In the genomic region with DNA sequence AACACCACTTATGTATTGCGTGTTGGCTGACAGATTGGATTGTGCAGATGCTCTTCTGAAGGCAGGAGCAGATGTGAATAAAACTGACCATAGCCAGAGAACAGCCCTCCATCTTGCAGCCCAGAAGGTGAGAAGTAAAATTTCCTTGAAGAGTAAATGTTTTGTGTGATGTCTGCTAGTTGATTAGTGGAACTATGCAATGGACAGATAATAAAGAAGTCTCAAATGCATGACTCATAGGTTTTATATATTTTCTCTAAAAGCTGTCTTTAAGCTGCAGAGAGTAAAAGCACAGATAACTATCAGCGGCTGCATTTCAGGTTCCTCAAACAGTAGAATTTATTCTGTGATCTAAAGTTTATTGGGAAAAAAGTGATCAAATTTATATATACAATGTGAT, we compare ENCODE assay signal across 34 cellular contexts.
"Had no signal": no experiment of that assay in that cellular context is flagged by ENCODE, and none has a peak within 500 bp of the region (broad histone marks: within the 10 kb centered on the region; RNA-seq: fewer than 3 reads in every experiment).

No MANE protein-coding gene starts in this region.

- FAIRE-seq: bronchial epithelial cell had no signal

- H3K27ac ChIP-seq: KMS-11, VCaP had no signal

- H3K27me3 Mint-ChIP-seq: activated B cell treated with CpG ODN at 0.5 μM for 24 hours; activated CD4-positive, alpha-beta memory T cell treated with anti-CD3 and anti-CD28 coated beads for 36 hours; activated naive CD4-positive, alpha-beta T cell treated with anti-CD3 and anti-CD28 coated beads, Interleukin-2, amount 10 ng/mL, durations not matched to agents 7 days and 5 days; activated naive CD8-positive, alpha-beta T cell; activated naive CD8-positive, alpha-beta T cell treated with anti-CD3 and anti-CD28 coated beads, Interleukin-2, amount 50 U/mL, for 24 hours; brain had no signal

- H3K4me2 ChIP-seq: KMS-11 had no signal

- ATAC-seq: activated naive CD8-positive, alpha-beta T cell treated with anti-CD3 and anti-CD28 coated beads, Interleukin-2, amount 50 U/mL, for 24 hours; activated T-cell treated with anti-CD3 and anti-CD28 coated beads, Interleukin-2, amount 50 U/mL, for 4 hours had no signal

- H3K4me3 Mint-ChIP-seq: activated B cell treated with CpG ODN at 0.5 μM for 24 hours; activated CD4-positive, alpha-beta memory T cell treated with anti-CD3 and anti-CD28 coated beads for 36 hours; activated naive CD4-positive, alpha-beta T cell treated with anti-CD3 and anti-CD28 coated beads, Interleukin-2, amount 10 ng/mL, durations not matched to agents 7 days and 5 days; activated naive CD8-positive, alpha-beta T cell; activated naive CD8-positive, alpha-beta T cell treated with anti-CD3 and anti-CD28 coated beads, Interleukin-2, amount 50 U/mL, for 24 hours; activated T-cell treated with anti-CD3 and anti-CD28 coated beads, Interleukin-2, amount 50 U/mL, for 4 hours; activated T-helper 1 cell treated with anti-CD3 and anti-CD28 coated beads, Interleukin-12 subunit alpha, Interleukin-12 subunit beta, Interleukin-2, Interleukin-4 antibody, amounts not matched to agents 30 ng/mL and 10 ng/mL and 1 ng/mL, durations not matched to agents 14 hours and 24 hours and 36 hours; brain had no signal

- H3K4me1 Mint-ChIP-seq: activated B cell treated with CpG ODN at 0.5 μM for 24 hours; activated naive CD4-positive, alpha-beta T cell treated with anti-CD3 and anti-CD28 coated beads, Interleukin-2, amount 10 ng/mL, durations not matched to agents 7 days and 5 days had no signal

- DNase-seq: activated B cell treated with CpG ODN at 0.5 μM for 24 hours; activated CD4-positive, alpha-beta memory T cell treated with anti-CD3 and anti-CD28 coated beads for 36 hours; activated CD4-positive, alpha-beta T cell treated with anti-CD3 and anti-CD28 coated beads for 4 hours; activated CD4-positive, alpha-beta T cell treated with anti-CD3 and anti-CD28 coated beads, Interleukin-2, amount 50 U/mL, for 1 hour; activated CD4-positive, CD25-positive, alpha-beta regulatory T cell treated with anti-CD3 and anti-CD28 coated beads, Interleukin-2, amount 50 U/mL, for 72 hours; activated CD8-positive, alpha-beta memory T cell treated with anti-CD3 and anti-CD28 coated beads, Interleukin-2, amount 50 U/mL, for 4 hours; activated effector memory CD4-positive, alpha-beta T cell treated with Interleukin-2 at 50 U/mL for 16 hours; activated naive CD4-positive, alpha-beta T cell treated with anti-CD3 and anti-CD28 coated beads, Interleukin-2, amount 10 ng/mL, durations not matched to agents 7 days and 5 days; activated naive CD8-positive, alpha-beta T cell treated with anti-CD3 and anti-CD28 coated beads, Interleukin-2, amount 50 U/mL, for 24 hours; activated T-cell treated with anti-CD3 and anti-CD28 coated beads for 4 hours; activated T-cell treated with anti-CD3 and anti-CD28 coated beads, Interleukin-2, amount 50 U/mL, for 4 hours; anterior cingulate cortex; caudate nucleus; cerebellar nuclear complex; MM.1S; MV-4-11; NCI-H1092 treated with DMSO at 0.1 percent for 48 hours; NCI-H1417; NCI-H146; NCI-H187; NCI-H2029 treated with DMSO at 0.1 percent for 48 hours; NCI-H2107; NCI-H2171 treated with DMSO at 0.1 percent for 48 hours; NCI-H2227 treated with DMSO at 0.1 percent for 48 hours; NCI-H446; NCI-H510A treated with DMSO at 0.1 percent for 48 hours; Right ventricle myocardium superior; T1000 had no signal

- H3K9me3 Mint-ChIP-seq: activated B cell treated with CpG ODN at 0.5 μM for 24 hours; activated CD4-positive, alpha-beta memory T cell treated with anti-CD3 and anti-CD28 coated beads for 36 hours; activated naive CD4-positive, alpha-beta T cell treated with anti-CD3 and anti-CD28 coated beads, Interleukin-2, amount 10 ng/mL, durations not matched to agents 7 days and 5 days; activated naive CD8-positive, alpha-beta T cell treated with anti-CD3 and anti-CD28 coated beads, Interleukin-2, amount 50 U/mL, for 24 hours; activated T-cell treated with anti-CD3 and anti-CD28 coated beads, Interleukin-2, amount 50 U/mL, for 4 hours; activated T-helper 1 cell treated with anti-CD3 and anti-CD28 coated beads, Interleukin-12 subunit alpha, Interleukin-12 subunit beta, Interleukin-2, Interleukin-4 antibody, amounts not matched to agents 30 ng/mL and 10 ng/mL and 1 ng/mL, durations not matched to agents 14 hours and 24 hours and 36 hours had no signal

- H3K27ac Mint-ChIP-seq: activated B cell treated with CpG ODN at 0.5 μM for 24 hours; activated CD4-positive, alpha-beta memory T cell treated with anti-CD3 and anti-CD28 coated beads for 36 hours; activated naive CD4-positive, alpha-beta T cell treated with anti-CD3 and anti-CD28 coated beads, Interleukin-2, amount 10 ng/mL, durations not matched to agents 7 days and 5 days; activated naive CD8-positive, alpha-beta T cell; activated naive CD8-positive, alpha-beta T cell treated with anti-CD3 and anti-CD28 coated beads, Interleukin-2, amount 50 U/mL, for 24 hours; activated T-helper 1 cell treated with anti-CD3 and anti-CD28 coated beads, Interleukin-12 subunit alpha, Interleukin-12 subunit beta, Interleukin-2, Interleukin-4 antibody, amounts not matched to agents 30 ng/mL and 10 ng/mL and 1 ng/mL, durations not matched to agents 14 hours and 24 hours and 36 hours had no signal
